8 cellular contexts compared by ENCODE assay signal in genomic region chr12:123972448-123973401, GRCh38. TPM values are rescaled to one million over a fixed set of nuclear protein-coding genes. Genes with fewer than 3 reads are reported as not detected.
A peak's percentile ranks its signal among the peaks of the same experiment; 100 is the strongest.
DNase-seq lines count a peak whose midpoint lies in the region; ATAC-seq and TF ChIP-seq lines count a peak whose summit lies in the region.

CCDC92 (minus strand) TSS chr12:123972831; CDS start chr12:123944305, 28,526 bp downstream.
ZNF664 (plus strand) TSS chr12:123973215; CDS start chr12:124012145, 38,930 bp downstream.

- in situ Hi-C loops in GM13977 (cut with MboI; ENCODE audit: low pct_unique_long_range_greater_than_20kb, low sequenced_read_pairs, unreplicated experiment), result no loop called here

- H3K9ac ChIP-seq in rectal smooth muscle tissue (ENCODE audit: low read length), result peak within 1 kb of the TSS; percentile 83

- H3K4me3 Mint-ChIP-seq in T-helper 17 cell, result peak within 1 kb of the TSS; percentile 98

- ATAC-seq in HG02840 (IDR thresholded peaks at IDR 0.05; ENCODE audit: low FRiP score, unreplicated experiment), result peak; percentile 77
- peak; percentile 84 for ATAC-seq in T-helper 17 cell

- H3K36me3 ChIP-seq in right atrium auricular region, result no peaks in the 10 kb centered on the region
- H3K36me3 ChIP-seq in rectal smooth muscle tissue (ENCODE audit: control insufficient read depth, insufficient read depth, low read length), result no peaks in the 10 kb centered on the region
- H3K36me3 ChIP-seq in vagina, result no peaks in the 10 kb centered on the region

- H3K36me3 Mint-ChIP-seq in T-helper 17 cell (ENCODE audit: low read depth), result peaks cover 6% of the 10 kb centered on the region

- H3K27ac ChIP-seq in angular gyrus (ENCODE audit: low read depth, low read length), result peak within 1 kb of the TSS; percentile 70
- peak within 1 kb of the TSS; percentile 96 to 98 for H3K27ac ChIP-seq in right atrium auricular region
- peak within 1 kb of the TSS; percentile 88 for H3K27ac ChIP-seq in rectal smooth muscle tissue (ENCODE audit: low read depth, low read length)
- peak within 1 kb of the TSS; percentile 99 for H3K27ac ChIP-seq in vagina

- H3K9me3 ChIP-seq in T-helper 17 cell (ENCODE audit: control insufficient read depth, low read length, poor library complexity, severe bottlenecking), result no peaks in the 10 kb centered on the region
- H3K9me3 ChIP-seq in right atrium auricular region, result no peaks in the 10 kb centered on the region
- H3K9me3 ChIP-seq in vagina, result no peaks in the 10 kb centered on the region

- peaks cover 23% of the 10 kb centered on the region for H3K4me1 Mint-ChIP-seq in T-helper 17 cell

- H3K27ac Mint-ChIP-seq in T-helper 17 cell, result peak within 1 kb of the TSS; percentile 84

- H3K4me3 ChIP-seq in right atrium auricular region (peak within 1 kb of the TSS; percentile 95 to 96), rectal smooth muscle tissue (ENCODE audit: low read length) (peak within 1 kb of the TSS; percentile 90), vagina (peak within 1 kb of the TSS; percentile 96)

- TF ChIP-seq CTCF in GM13977 (IDR thresholded peaks at IDR 0.05; ENCODE audit: extremely low read depth, insufficient read depth, missing control alignments) (peak; percentile 45), right atrium auricular region (IDR thresholded peaks at IDR 0.05) (no peak), vagina (IDR thresholded peaks at IDR 0.05) (no peak)

- intact Hi-C loops in vagina (cut with DNase I), result no loop called here

- peak; percentile 99 for DNase-seq in GM13977 (ENCODE audit: low spot score)
- peak; percentile 75 for DNase-seq in NCI-H1436 treated with DMSO at 0.1 percent for 48 hours (lab: John Stamatoyannopoulos, UW)
- peak; percentile 93 to 96 (median 94) for DNase-seq in T-helper 17 cell
- DNase-seq in right atrium auricular region (ENCODE audit: low spot score), result peak; percentile 85
- DNase-seq in vagina (ENCODE audit: extremely low spot score in 2 of 2), result no peak

- H3K4me1 ChIP-seq in right atrium auricular region, result peaks cover 0 to 30% of the 10 kb centered on the region in 2 donors
- peaks cover 7% of the 10 kb centered on the region for H3K4me1 ChIP-seq in rectal smooth muscle tissue (ENCODE audit: control insufficient read depth, insufficient read depth, low read length)
- peaks cover 48% of the 10 kb centered on the region for H3K4me1 ChIP-seq in vagina

- peak in 1 of 2 donors; percentile 74 for TF ChIP-seq POLR2A in vagina (IDR thresholded peaks at IDR 0.05)

- H3K27me3 Mint-ChIP-seq in T-helper 17 cell, result no peaks in the 10 kb centered on the region

- H3K27me3 ChIP-seq in right atrium auricular region, result no peaks in the 10 kb centered on the region
- no peaks in the 10 kb centered on the region for H3K27me3 ChIP-seq in rectal smooth muscle tissue (ENCODE audit: control insufficient read depth, insufficient read depth, low read length)
- no peaks in the 10 kb centered on the region for H3K27me3 ChIP-seq in vagina

RNA-seq across cellular contexts. Expression of gene CCDC92, which starts in this region (rescaled TPM):
- total RNA-seq in T-helper 17 cell (10 to 100 TPM; 30.1 to 46.4 TPM), right atrium auricular region (10 to 100 TPM; 34.4 to 39.2 TPM), vagina (21.6 TPM)

RNA-seq across cellular contexts. Expression of gene ZNF664, which starts in this region (rescaled TPM):
- total RNA-seq in T-helper 17 cell (10 to 100 TPM; 33.7 to 42.1 TPM), right atrium auricular region (10 to 100 TPM; 53.1 to 56.2 TPM), vagina (40.5 TPM)

Comparison
In these comparisons a context has a peak if more than half of its experiments do, and no peak if none do; other contexts are left out.
1. DNase-seq: peak in GM13977 (single experiment), NCI-H1436 treated with DMSO at 0.1 percent for 48 hours (single experiment), T-helper 17 cell (3 of 3) and right atrium auricular region (single experiment); none in vagina (0 of 2).
2. Peak in every context shown above with its lines, with median percentiles within 50 percentile points of each other: H3K27ac ChIP-seq and H3K4me3 ChIP-seq.